12 cellular contexts compared by ENCODE assay signal in genomic region chr9:114395768-114396167, GRCh38. TPM values are rescaled to one million over a fixed set of nuclear protein-coding genes. Genes with fewer than 3 reads are reported as not detected.
A peak's percentile ranks its signal among the peaks of the same experiment; 100 is the strongest.
DNase-seq lines count a peak whose midpoint lies in the region; ATAC-seq, FAIRE-seq and TF ChIP-seq lines count a peak whose summit lies in the region.
"Had no signal": no experiment of that assay in that cellular context is flagged by ENCODE, and none has a peak within 500 bp of the region (broad histone marks: within the 10 kb centered on the region; RNA-seq: fewer than 3 reads in every experiment).

No MANE protein-coding gene starts in this region.

- H3K27ac Mint-ChIP-seq in GM23338, result peak overlapping the region; percentile 94; the same call in 1 of the 2 replicates
- H3K27ac Mint-ChIP-seq in activated naive CD8-positive, alpha-beta T cell treated with anti-CD3 and anti-CD28 coated beads, Interleukin-2, amount 10 ng/mL, durations not matched to agents 7 days and 5 days, result peak overlapping the region; percentile 88

- no peak for TF ChIP-seq POLR2A in A549 (IDR thresholded peaks at IDR 0.05; ENCODE audit: low read length)

- no peaks in the 10 kb centered on the region for H3K9me3 Mint-ChIP-seq in GM23338
- no peaks in the 10 kb centered on the region for H3K9me3 Mint-ChIP-seq in activated naive CD8-positive, alpha-beta T cell treated with anti-CD3 and anti-CD28 coated beads, Interleukin-2, amount 10 ng/mL, durations not matched to agents 7 days and 5 days

- FAIRE-seq in A549 (lab: Jason Lieb, UNC), result no peak
- FAIRE-seq: endothelial cell of umbilical vein had no signal

- H3K4me1 Mint-ChIP-seq in GM23338, result peaks cover 41% of the 10 kb centered on the region
- peaks cover 37% of the 10 kb centered on the region for H3K4me1 Mint-ChIP-seq in activated naive CD8-positive, alpha-beta T cell treated with anti-CD3 and anti-CD28 coated beads, Interleukin-2, amount 10 ng/mL, durations not matched to agents 7 days and 5 days

- H3K27me3 ChIP-seq in GM23338 (ENCODE audit: insufficient read depth), result no peaks in the 10 kb centered on the region
- H3K27me3 ChIP-seq in muscle layer of colon (ENCODE audit: control insufficient read depth in 1 of 2, insufficient read depth in 2 of 2, low read length in 2 of 2), result no peaks in the 10 kb centered on the region
- H3K27me3 ChIP-seq in right cardiac atrium (ENCODE audit: control insufficient read depth, insufficient read depth), result no peaks in the 10 kb centered on the region

- H3K4me3 ChIP-seq in A549, result no peak overlapping the region
- H3K4me3 ChIP-seq in GM23338, result no peak overlapping the region
- H3K4me3 ChIP-seq in muscle layer of colon (ENCODE audit: low read depth in 1 of 2, low read length in 2 of 2), result no peak overlapping the region
- H3K4me3 ChIP-seq in right cardiac atrium (ENCODE audit: low read length), result no peak overlapping the region

- TF ChIP-seq CTCF in A549 (IDR thresholded peaks at IDR 0.05) (no peak), GM23338 (conservative IDR thresholded peaks at IDR 0.05; ENCODE audit: low read depth in 2 of 2) (no peak)

- peaks cover 15% of the 10 kb centered on the region; the same call in 2 of the 3 replicates for H3K4me1 ChIP-seq in A549
- peaks cover 20% of the 10 kb centered on the region; the same call in 1 of the 2 replicates for H3K4me1 ChIP-seq in GM23338 (ENCODE audit: insufficient read depth)
- peaks cover 36% of the 10 kb centered on the region for H3K4me1 ChIP-seq in muscle layer of colon (ENCODE audit: insufficient read depth, low read length)
- H3K4me1 ChIP-seq in right cardiac atrium (ENCODE audit: control insufficient read depth, insufficient read depth, low read length), result peaks cover 3% of the 10 kb centered on the region

- H3K9me3 ChIP-seq in A549 (no peaks in the 10 kb centered on the region), muscle layer of colon (ENCODE audit: low read length) (no peaks in the 10 kb centered on the region), right cardiac atrium (ENCODE audit: control insufficient read depth, low read length) (no peaks in the 10 kb centered on the region)

- DNase-seq in A549 (ENCODE audit: low read depth in 1 of 2, low spot score in 1 of 2), result no peak
- no peak for DNase-seq in GM23338 (ENCODE audit: low spot score)
- no peak for DNase-seq in activated naive CD8-positive, alpha-beta T cell treated with anti-CD3 and anti-CD28 coated beads, Interleukin-2, amount 10 ng/mL, durations not matched to agents 7 days and 5 days
- no peak for DNase-seq in right cardiac atrium
- no peak for DNase-seq in stimulated activated CD4-positive, alpha-beta T cell treated with anti-CD3 and anti-CD28 coated beads, Interleukin-4, amount 100 ng/mL, for 1 hour
- DNase-seq in NCI-H226, result no peak
- DNase-seq: NCI-H1092 treated with DMSO at 0.1 percent for 48 hours, RPMI8226 had no signal

- TF ChIP-seq RAD21 in A549 (conservative IDR thresholded peaks at IDR 0.05 in 1 of 2, IDR thresholded peaks at IDR 0.05 in 1 of 2), result no peak

- peaks cover 15% of the 10 kb centered on the region for H3F3A ChIP-seq in GM23338 (replicated peaks; ENCODE audit: low read depth)

- intact Hi-C loops in right cardiac atrium (cut with DNase I), result no loop called here

- CTCF ChIA-PET in A549 (lab: Yijun Ruan, JAX), result interaction anchor here (1.4 to 3.4 kb wide), 7 partner anchors 9 to 619 kb away, joined by 3 to 25 read pairs (median 4); partner anchors contain the start of gene COL27A1

- no peaks in the 10 kb centered on the region for H3K9me2 ChIP-seq in GM23338 (ENCODE audit: insufficient read depth)

- ATAC-seq in A549 (no peak), GM23338 (no peak), right cardiac atrium (no peak), GM21390 (IDR thresholded peaks at IDR 0.05; ENCODE audit: unreplicated experiment) (no peak)
- no peak for ATAC-seq in activated naive CD8-positive, alpha-beta T cell treated with anti-CD3 and anti-CD28 coated beads, Interleukin-2, amount 10 ng/mL, durations not matched to agents 7 days and 5 days (ENCODE audit: low read depth)
- ATAC-seq: HCT116 had no signal

- no peaks in the 10 kb centered on the region for H3K36me3 ChIP-seq in GM23338 (ENCODE audit: insufficient read depth)
- no peaks in the 10 kb centered on the region for H3K36me3 ChIP-seq in muscle layer of colon (ENCODE audit: insufficient read depth, low read length)

- no peak overlapping the region; the same call in 2 of the 3 replicates for H3K4me3 Mint-ChIP-seq in GM23338
- H3K4me3 Mint-ChIP-seq in activated naive CD8-positive, alpha-beta T cell treated with anti-CD3 and anti-CD28 coated beads, Interleukin-2, amount 10 ng/mL, durations not matched to agents 7 days and 5 days, result peak overlapping the region; percentile 74

- POLR2A ChIA-PET in A549 (lab: Yijun Ruan, JAX), result interaction anchor here (0.7 kb wide), 1 partner anchor 258 kb away, joined by 3 read pairs; no protein-coding TSS in a partner anchor
- POLR2A ChIA-PET in activated naive CD8-positive, alpha-beta T cell treated with anti-CD3 and anti-CD28 coated beads, Interleukin-2, amount 10 ng/mL, durations not matched to agents 7 days and 5 days (lab: Charles Lee), result interaction anchor here (0.6 to 5.1 kb wide), 14 partner anchors 9 to 510 kb away, joined by 3 to 139 read pairs (median 4); partner anchors contain the start of genes AKNA and ATP6V1G1

- H3K36me3 Mint-ChIP-seq in GM23338 (ENCODE audit: low read depth), result peaks cover 20% of the 10 kb centered on the region
- peaks cover 18% of the 10 kb centered on the region for H3K36me3 Mint-ChIP-seq in activated naive CD8-positive, alpha-beta T cell treated with anti-CD3 and anti-CD28 coated beads, Interleukin-2, amount 10 ng/mL, durations not matched to agents 7 days and 5 days

- H3K27me3 Mint-ChIP-seq in GM23338 (ENCODE audit: insufficient read depth, low read depth, poor library complexity), result peaks cover 18% of the 10 kb centered on the region
- no peaks in the 10 kb centered on the region for H3K27me3 Mint-ChIP-seq in activated naive CD8-positive, alpha-beta T cell treated with anti-CD3 and anti-CD28 coated beads, Interleukin-2, amount 10 ng/mL, durations not matched to agents 7 days and 5 days

- H3K4me2 ChIP-seq in A549 (no peak overlapping the region), GM23338 (no peak overlapping the region)

- H3K9ac ChIP-seq in muscle layer of colon (ENCODE audit: low read length), result no peak overlapping the region

- H3K27ac ChIP-seq in A549, result no peak overlapping the region
- no peak overlapping the region for H3K27ac ChIP-seq in GM23338 (ENCODE audit: low read depth)
- H3K27ac ChIP-seq in muscle layer of colon (ENCODE audit: low read depth, low read length), result peak overlapping the region; percentile 8
- H3K27ac ChIP-seq in right cardiac atrium (ENCODE audit: low read length), result no peak overlapping the region

- WGBS in A549 (ENCODE audit: missing lambda C conversion rate), result 94% methylated on average over 5 of the region's 5 CpGs
- 92% methylated on average over 5 of the region's 5 CpGs for WGBS in right cardiac atrium

- no peaks in the 10 kb centered on the region; the same call in 1 of the 2 replicates for H3K79me2 ChIP-seq in GM23338 (replicated peaks; ENCODE audit: insufficient read depth)

- TF ChIP-seq EP300 in A549 (IDR thresholded peaks at IDR 0.05), result no peak

- H4K20me1 ChIP-seq in GM23338 (replicated peaks; ENCODE audit: insufficient read depth), result peaks cover 5% of the 10 kb centered on the region; the same call in 1 of the 2 replicates

- H2AFZ ChIP-seq in GM23338, result no peak overlapping the region

TF ChIP-seq in A549, 52 proteins besides CTCF, POLR2A, EP300 and RAD21:
- peak; percentile 50 for TF ChIP-seq ZFP36 (IDR thresholded peaks at IDR 0.05; ENCODE audit: borderline replicate concordance, partially characterized antibody)
- no peak for TF ChIP-seq HOXA7 (CRISPR knock-in tag; IDR thresholded peaks at IDR 0.05)

TF ChIP-seq in GM23338, 12 proteins besides CTCF, POLR2A, EP300 and RAD21:
- TF ChIP-seq EZH2 (IDR thresholded peaks at IDR 0.05; ENCODE audit: low read depth, unreplicated experiment) (no peak), NANOG (IDR thresholded peaks at IDR 0.05; ENCODE audit: borderline replicate concordance) (no peak), JUNB (IDR thresholded peaks at IDR 0.05; ENCODE audit: unreplicated experiment) (no peak)
TF ChIP-seq in GM23338: peak in this region for 0.

RNA-seq across cellular contexts. Expression of gene AKNA, which starts 8.0 kb away (rescaled TPM):
- 4.4 and 4.6 TPM in 2 replicates for polyA plus RNA-seq in A549 (2011; rRNA removed)
- 2.8 and 7.5 TPM in 2 replicates for polyA plus RNA-seq in A549 (2012; cell fraction: cytosol; rRNA removed)
- polyA plus RNA-seq in A549 (2012; cell fraction: nucleus; rRNA removed), result 6.7 and 9.3 TPM in 2 replicates
- 2.7 to 3.2 TPM (median 3.0 TPM) in 3 replicates for polyA plus RNA-seq in A549 (2017; fragmentation: RNase III; extraction: RNeasy Plus Mini Kit Qiagen cat#74134 plus additional on column Dnase treatment)
- 7.3 and 12.1 TPM in 2 replicates for polyA minus RNA-seq in A549 (2011; rRNA and poly(A)+ RNA removed)
- total RNA-seq in GM23338 (2014; rRNA removed; shearing (Covaris generic)), result 19.6 and 28.1 TPM in 2 replicates
- 9.0 and 11.2 TPM in 2 replicates for polyA plus RNA-seq in GM23338 (2016; fragmentation: Nextera tagmentation; extraction: Ambion mirVana)
- 100 to 1,000 TPM; 482 to 492 TPM for total RNA-seq in activated naive CD8-positive, alpha-beta T cell treated with anti-CD3 and anti-CD28 coated beads, Interleukin-2, amount 10 ng/mL, durations not matched to agents 7 days and 5 days
- 10 to 100 TPM in 1 of 4 donors, 1 to 10 TPM in 3; 8.8 to 10.3 (median 8.9) TPM for total RNA-seq in right cardiac atrium
- polyA plus RNA-seq in right cardiac atrium, result 8.4 TPM

Comparison
In these comparisons a context has a peak if more than half of its experiments do, and no peak if none do; other contexts are left out.
1. RNA of gene AKNA, which starts 8.0 kb away (total RNA-seq): 482 to 492 TPM in activated naive CD8-positive, alpha-beta T cell treated with anti-CD3 and anti-CD28 coated beads, Interleukin-2, amount 10 ng/mL, durations not matched to agents 7 days and 5 days; 19.6 to 28.1 TPM in GM23338 and 8.8 to 10.3 TPM in right cardiac atrium; every median in the first group is over 10 times any median in the second.